8 cellular contexts compared by ENCODE assay signal in genomic region chr3:196631655-196632032, GRCh38. TPM values are rescaled to one million over a fixed set of nuclear protein-coding genes. Genes with fewer than 3 reads are reported as not detected.
DNase-seq lines count a peak whose midpoint lies in the region; ATAC-seq and TF ChIP-seq lines count a peak whose summit lies in the region.

No MANE protein-coding gene starts in this region.

- ATAC-seq in activated naive CD8-positive, alpha-beta T cell treated with anti-CD3 and anti-CD28 coated beads, Interleukin-2, amount 50 U/mL, for 24 hours, result peak; percentile 1
- no peak for ATAC-seq in HG03565 (IDR thresholded peaks at IDR 0.05; ENCODE audit: unreplicated experiment)
- ATAC-seq in GM19452 (IDR thresholded peaks at IDR 0.05; ENCODE audit: unreplicated experiment), result no peak

- peak overlapping the region; percentile 58 for H3K4me3 ChIP-seq in BJ (ENCODE audit: low read depth, low read length)
- H3K4me3 ChIP-seq in tibial nerve, result peak overlapping the region; percentile 38 to 78 (median 67)

- peaks cover 69% of the 10 kb centered on the region for H3K4me1 Mint-ChIP-seq in activated naive CD8-positive, alpha-beta T cell treated with anti-CD3 and anti-CD28 coated beads, Interleukin-2, amount 50 U/mL, for 24 hours

- H3K36me3 Mint-ChIP-seq in activated naive CD8-positive, alpha-beta T cell treated with anti-CD3 and anti-CD28 coated beads, Interleukin-2, amount 50 U/mL, for 24 hours (ENCODE audit: low read depth), result no peaks in the 10 kb centered on the region

- H3K4me1 ChIP-seq in tibial nerve, result peaks cover 0 to 25% (median 10%) of the 10 kb centered on the region in 4 donors

- no peak for TF ChIP-seq CTCF in BJ (IDR thresholded peaks at IDR 0.05; ENCODE audit: insufficient read depth, low read depth, low read length)
- no peak for TF ChIP-seq CTCF in tibial nerve (IDR thresholded peaks at IDR 0.05)

- peak overlapping the region; percentile 84 for H3K4me3 Mint-ChIP-seq in activated naive CD8-positive, alpha-beta T cell treated with anti-CD3 and anti-CD28 coated beads, Interleukin-2, amount 50 U/mL, for 24 hours

- H3K27ac ChIP-seq in layer of hippocampus (ENCODE audit: low read depth, low read length) (peak overlapping the region; percentile 84), tibial nerve (peak overlapping the region; percentile 71 to 94 (median 90))

- no peaks in the 10 kb centered on the region for H3K9me3 Mint-ChIP-seq in activated naive CD8-positive, alpha-beta T cell treated with anti-CD3 and anti-CD28 coated beads, Interleukin-2, amount 50 U/mL, for 24 hours

- DNase-seq in BJ (ENCODE audit: low read depth), result no peak
- DNase-seq in HUDEP-2 (lab: John Stamatoyannopoulos, UW; ENCODE audit: unreplicated experiment in 76 of 76), result peak in 50 of 76 experiments; percentile 30 to 89 (median 60)
- no peak for DNase-seq in activated naive CD8-positive, alpha-beta T cell treated with anti-CD3 and anti-CD28 coated beads, Interleukin-2, amount 50 U/mL, for 24 hours
- no peak for DNase-seq in tibial nerve (ENCODE audit: low spot score in 2 of 2)
- no peak for DNase-seq in iPS-NIHi7 (ENCODE audit: extremely low spot score)

- no peak for TF ChIP-seq POLR2A in tibial nerve (IDR thresholded peaks at IDR 0.05)

- H3K27me3 ChIP-seq in BJ (ENCODE audit: control insufficient read depth, insufficient read depth, low read length) (no peaks in the 10 kb centered on the region), layer of hippocampus (ENCODE audit: control insufficient read depth, insufficient read depth, low read length) (no peaks in the 10 kb centered on the region), tibial nerve (no peaks in the 10 kb centered on the region)

- peak overlapping the region; percentile 95 for H3K27ac Mint-ChIP-seq in activated naive CD8-positive, alpha-beta T cell treated with anti-CD3 and anti-CD28 coated beads, Interleukin-2, amount 50 U/mL, for 24 hours

- TF ChIP-seq EP300 in tibial nerve (IDR thresholded peaks at IDR 0.05), result no peak

- CTCF ChIA-PET in BJ (lab: Yijun Ruan, JAX), result interaction anchor here (0.7 to 1.0 kb wide), 3 partner anchors 22 to 57 kb away, joined by 3 read pairs; no protein-coding TSS in a partner anchor

- POLR2A ChIA-PET in BJ (lab: Charles Lee), result no interaction called here

- H3K36me3 ChIP-seq in BJ (ENCODE audit: control insufficient read depth, insufficient read depth, low read length) (no peaks in the 10 kb centered on the region), tibial nerve (no peaks in the 10 kb centered on the region)

- WGBS in tibial nerve, 2 donors, result 33 to 35% methylated on average over 5 of the region's 5 CpGs

- no peaks in the 10 kb centered on the region for H3K9me3 ChIP-seq in tibial nerve

- no peaks in the 10 kb centered on the region for H3K27me3 Mint-ChIP-seq in activated naive CD8-positive, alpha-beta T cell treated with anti-CD3 and anti-CD28 coated beads, Interleukin-2, amount 50 U/mL, for 24 hours

RNA-seq across cellular contexts. Expression of gene NRROS, which starts 7.8 kb away (rescaled TPM):
- polyA plus RNA-seq in BJ (2011; rRNA removed), result 0.06 and 0.07 TPM in 2 replicates
- polyA minus RNA-seq in BJ (2011; rRNA and poly(A)+ RNA removed), result 0.10 TPM in 1 of 2 replicates, not detected in the other
- total RNA-seq in tibial nerve, result 10 to 100 TPM in 3 of 4 donors, 1 to 10 TPM in 1; 8.6 to 16.4 (median 12.7) TPM

Comparison
In these comparisons a context has a peak if more than half of its experiments do, and no peak if none do; other contexts are left out.
1. DNase-seq: peak in HUDEP-2 (50 of 76); none in BJ (single experiment), activated naive CD8-positive, alpha-beta T cell treated with anti-CD3 and anti-CD28 coated beads, Interleukin-2, amount 50 U/mL, for 24 hours (single experiment), tibial nerve (0 of 2) and iPS-NIHi7 (single experiment).